8 cellular contexts compared by ENCODE assay signal in the genomic region with DNA sequence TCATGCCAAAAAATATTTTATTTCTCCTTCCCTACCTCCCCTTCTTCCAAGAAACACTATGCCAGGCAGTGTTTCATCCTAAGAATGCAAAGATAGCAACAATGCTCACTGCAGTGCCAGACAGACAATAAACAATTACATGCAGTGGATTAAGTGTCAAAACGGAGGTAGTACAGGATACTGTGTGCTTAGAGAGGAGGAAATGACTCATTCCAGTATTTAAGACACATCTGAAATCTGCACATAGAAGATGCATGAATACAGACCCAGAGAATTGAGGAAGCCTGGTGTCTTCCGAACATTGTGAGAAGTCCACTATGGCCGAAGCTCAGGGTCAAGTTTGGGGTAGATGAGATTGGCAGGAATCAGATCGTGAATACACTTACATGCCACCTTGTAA.
DNase-seq lines count a peak whose midpoint lies in the region; ATAC-seq lines count a peak whose summit lies in the region.

No MANE protein-coding gene starts in this region.

- no peaks in the 10 kb centered on the region for H3K27me3 Mint-ChIP-seq in activated CD4-positive, alpha-beta memory T cell treated with anti-CD3 and anti-CD28 coated beads, Interleukin-2, amount 10 ng/mL, durations not matched to agents 7 days and 5 days
- peaks cover 3% of the 10 kb centered on the region for H3K27me3 Mint-ChIP-seq in memory B cell

- ATAC-seq in GM21390 (IDR thresholded peaks at IDR 0.05; ENCODE audit: unreplicated experiment): peak; percentile 57
- ATAC-seq in HG03558 (IDR thresholded peaks at IDR 0.05; ENCODE audit: extremely low read depth, unreplicated experiment): peak; percentile 39
- ATAC-seq in memory B cell (ENCODE audit: low read depth): peak; percentile 28

- H3K4me1 Mint-ChIP-seq in activated CD4-positive, alpha-beta memory T cell treated with anti-CD3 and anti-CD28 coated beads, Interleukin-2, amount 10 ng/mL, durations not matched to agents 7 days and 5 days: peaks cover 71% of the 10 kb centered on the region
- peaks cover 24% of the 10 kb centered on the region for H3K4me1 Mint-ChIP-seq in memory B cell

- H3K9me3 Mint-ChIP-seq in activated CD4-positive, alpha-beta memory T cell treated with anti-CD3 and anti-CD28 coated beads, Interleukin-2, amount 10 ng/mL, durations not matched to agents 7 days and 5 days: peaks cover 4% of the 10 kb centered on the region
- H3K9me3 Mint-ChIP-seq in memory B cell: no peaks in the 10 kb centered on the region

- peak overlapping the region; percentile 92 for H3K27ac Mint-ChIP-seq in activated CD4-positive, alpha-beta memory T cell treated with anti-CD3 and anti-CD28 coated beads, Interleukin-2, amount 10 ng/mL, durations not matched to agents 7 days and 5 days
- peak overlapping the region; percentile 56 for H3K27ac Mint-ChIP-seq in memory B cell

- CTCF ChIA-PET in activated CD4-positive, alpha-beta memory T cell treated with anti-CD3 and anti-CD28 coated beads, Interleukin-2, amount 10 ng/mL, durations not matched to agents 7 days and 5 days (lab: Charles Lee): interaction anchor here (0.5 to 1.1 kb wide), 2 partner anchors 18 to 1553 kb away, joined by 4 to 6 read pairs; no protein-coding TSS in a partner anchor

- POLR2A ChIA-PET in activated CD4-positive, alpha-beta memory T cell treated with anti-CD3 and anti-CD28 coated beads, Interleukin-2, amount 10 ng/mL, durations not matched to agents 7 days and 5 days (lab: Charles Lee): interaction anchor here (1.0 to 3.9 kb wide), 10 partner anchors 11 to 1325 kb away, joined by 3 to 33 read pairs (median 4); a partner anchor contains a TSS

- peak overlapping the region; percentile 59 for H3K4me3 Mint-ChIP-seq in activated CD4-positive, alpha-beta memory T cell treated with anti-CD3 and anti-CD28 coated beads, Interleukin-2, amount 10 ng/mL, durations not matched to agents 7 days and 5 days
- H3K4me3 Mint-ChIP-seq in memory B cell: no peak overlapping the region

- DNase-seq in GDM1 (lab: John Stamatoyannopoulos, UW): peak; percentile 37
- peak; percentile 31 for DNase-seq in activated CD4-positive, alpha-beta memory T cell treated with anti-CD3 and anti-CD28 coated beads, Interleukin-2, amount 10 ng/mL, durations not matched to agents 7 days and 5 days
- DNase-seq in memory B cell (ENCODE audit: low spot score in 2 of 2): no peak
- DNase-seq in effector CD8-positive, alpha-beta T cell (lab: John Stamatoyannopoulos, UW): no peak
- no peak for DNase-seq in NCI-H526 (lab: John Stamatoyannopoulos, UW)
- DNase-seq in NCI-H82 treated with DMSO at 0.1 percent for 48 hours (lab: John Stamatoyannopoulos, UW; ENCODE audit: unreplicated experiment): no peak

- peaks cover 35% of the 10 kb centered on the region for H3K36me3 Mint-ChIP-seq in activated CD4-positive, alpha-beta memory T cell treated with anti-CD3 and anti-CD28 coated beads, Interleukin-2, amount 10 ng/mL, durations not matched to agents 7 days and 5 days (ENCODE audit: low read depth)
- H3K36me3 Mint-ChIP-seq in memory B cell: peaks cover 7% of the 10 kb centered on the region

Comparison
In these comparisons a context has a peak if more than half of its experiments do, and no peak if none do; other contexts are left out.
1. DNase-seq: peak in GDM1 (single experiment) and activated CD4-positive, alpha-beta memory T cell treated with anti-CD3 and anti-CD28 coated beads, Interleukin-2, amount 10 ng/mL, durations not matched to agents 7 days and 5 days (single experiment); none in memory B cell (0 of 2), effector CD8-positive, alpha-beta T cell (single experiment), NCI-H526 (0 of 2) and NCI-H82 treated with DMSO at 0.1 percent for 48 hours (single experiment).
2. Peak in every context shown above with its lines, with median percentiles within 50 percentile points of each other: ATAC-seq.